In the genomic region with DNA sequence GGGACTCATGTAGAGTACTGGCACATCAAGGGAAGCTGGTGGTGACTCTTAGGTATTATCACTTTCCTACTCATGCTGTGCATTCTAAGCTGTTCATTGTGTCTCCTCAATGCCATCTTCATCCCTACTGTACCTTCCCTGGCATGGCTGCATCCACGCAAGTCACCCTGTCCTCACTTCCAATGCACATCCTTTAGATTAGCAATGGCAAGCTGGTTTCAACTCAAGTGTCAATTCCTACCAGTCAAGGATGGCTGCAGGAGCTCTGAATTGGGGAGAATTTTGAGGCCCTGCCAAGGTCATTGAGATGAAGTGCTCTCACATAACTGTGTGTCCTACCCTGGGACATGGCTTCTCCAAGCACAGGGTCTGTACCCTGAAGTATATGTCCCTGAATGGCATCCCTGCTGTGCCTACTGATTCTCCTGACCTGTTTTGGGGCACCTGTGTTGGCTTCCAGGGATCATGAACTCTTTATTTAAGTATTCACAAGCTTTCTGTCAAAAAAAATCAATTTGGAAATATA, we compare ENCODE assay signal across 1 cellular context.
TF ChIP-seq lines count a peak whose summit lies in the region.

No MANE protein-coding gene starts in this region.

TF ChIP-seq in IMR-90, 13 proteins besides CTCF, POLR2A, EP300 and RAD21 (continued from another document):
- TF ChIP-seq MXI1 (IDR thresholded peaks at IDR 0.05; ENCODE audit: borderline replicate concordance, low read depth, low read length) (no peak), MAZ (IDR thresholded peaks at IDR 0.05; ENCODE audit: borderline replicate concordance, low read depth, low read length) (no peak), MAFK (IDR thresholded peaks at IDR 0.05; ENCODE audit: low read depth, low read length) (no peak), NFE2L2 (IDR thresholded peaks at IDR 0.05; ENCODE audit: low read depth, low read length) (no peak), CEBPB (IDR thresholded peaks at IDR 0.05; ENCODE audit: low read depth, low read length) (no peak), BHLHE40 (IDR thresholded peaks at IDR 0.05; ENCODE audit: low read depth, low read length) (no peak), FOS (IDR thresholded peaks at IDR 0.05; ENCODE audit: low read depth, low read length) (no peak)
